Comparison of ENCODE assay signal across 23 cellular contexts in the genomic region with DNA sequence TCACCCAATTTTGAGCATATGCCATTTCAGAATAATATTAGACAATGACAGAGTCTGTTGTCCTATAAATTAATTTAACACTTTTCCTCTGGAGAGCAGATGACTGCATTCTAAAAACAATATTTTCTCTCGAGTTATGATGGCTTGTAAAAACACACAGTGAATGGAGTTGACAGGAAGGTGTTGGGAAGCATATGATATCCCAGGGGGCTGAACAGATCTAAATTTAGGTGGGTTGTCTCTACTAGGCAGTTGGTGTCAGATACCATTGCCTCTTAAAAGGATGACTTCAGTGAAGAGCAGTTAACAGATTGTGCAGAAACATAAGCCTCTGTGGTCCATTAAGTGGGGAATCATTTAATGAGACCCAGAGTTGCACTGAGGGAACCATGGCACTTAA.
"Had no signal": no experiment of that assay in that cellular context is flagged by ENCODE, and none has a peak within 500 bp of the region (broad histone marks: within the 10 kb centered on the region; RNA-seq: fewer than 3 reads in every experiment).

No MANE protein-coding gene starts in this region.

- H3K9me3 ChIP-seq: adrenal gland, ascending aorta, colonic mucosa, right lobe of liver, tibial nerve had no signal

- H3K27me3 ChIP-seq: adrenal gland, ascending aorta, colonic mucosa, dorsolateral prefrontal cortex, right lobe of liver, tibial nerve had no signal

- H3K4me1 Mint-ChIP-seq: activated CD4-positive, alpha-beta T cell treated with anti-CD3 and anti-CD28 coated beads, Interleukin-2, amount 10 ng/mL, durations not matched to agents 24 days and 14 days; activated naive CD8-positive, alpha-beta T cell treated with anti-CD3 and anti-CD28 coated beads for 36 hours; brain had no signal

- H3K27ac ChIP-seq: adrenal gland, ascending aorta, cardiac muscle cell, colonic mucosa, dorsolateral prefrontal cortex, right lobe of liver, tibial nerve had no signal

- H3K4me3 Mint-ChIP-seq: activated CD4-positive, alpha-beta memory T cell treated with anti-CD3 and anti-CD28 coated beads for 36 hours; activated CD4-positive, alpha-beta T cell treated with anti-CD3 and anti-CD28 coated beads, Interleukin-2, amount 10 ng/mL, durations not matched to agents 24 days and 14 days; activated naive CD4-positive, alpha-beta T cell treated with anti-CD3 and anti-CD28 coated beads for 36 hours; activated naive CD8-positive, alpha-beta T cell treated with anti-CD3 and anti-CD28 coated beads for 36 hours; activated T-helper 1 cell treated with anti-CD3 and anti-CD28 coated beads, Interleukin-12 subunit alpha, Interleukin-12 subunit beta, Interleukin-2, Interleukin-4 antibody, amounts not matched to agents 30 ng/mL and 10 ng/mL and 1 ng/mL, durations not matched to agents 14 hours and 24 hours and 36 hours; brain; nephron had no signal

- H3K4me1 ChIP-seq: adrenal gland, ascending aorta, colonic mucosa, right lobe of liver, tibial nerve had no signal

- H3K36me3 ChIP-seq: adrenal gland, ascending aorta, cardiac muscle cell, colonic mucosa, tibial nerve had no signal

- H3K27ac Mint-ChIP-seq: activated CD4-positive, alpha-beta memory T cell treated with anti-CD3 and anti-CD28 coated beads for 36 hours; activated CD4-positive, alpha-beta T cell treated with anti-CD3 and anti-CD28 coated beads, Interleukin-2, amount 10 ng/mL, durations not matched to agents 24 days and 14 days; activated naive CD4-positive, alpha-beta T cell treated with anti-CD3 and anti-CD28 coated beads for 36 hours; activated naive CD8-positive, alpha-beta T cell treated with anti-CD3 and anti-CD28 coated beads for 36 hours; activated T-helper 1 cell treated with anti-CD3 and anti-CD28 coated beads, Interleukin-12 subunit alpha, Interleukin-12 subunit beta, Interleukin-2, Interleukin-4 antibody, amounts not matched to agents 30 ng/mL and 10 ng/mL and 1 ng/mL, durations not matched to agents 14 hours and 24 hours and 36 hours; brain; nephron had no signal

- DNase-seq: activated CD4-positive, alpha-beta memory T cell treated with anti-CD3 and anti-CD28 coated beads for 36 hours; activated CD4-positive, alpha-beta T cell treated with anti-CD3 and anti-CD28 coated beads, Interleukin-2, amount 10 ng/mL, durations not matched to agents 24 days and 14 days; activated CD4-positive, CD25-positive, alpha-beta regulatory T cell treated with anti-CD3 and anti-CD28 coated beads, Interleukin-2, amount 50 U/mL, for 72 hours; activated CD8-positive, alpha-beta memory T cell treated with anti-CD3 and anti-CD28 coated beads, Interleukin-2, amount 50 U/mL, for 4 hours; activated effector memory CD4-positive, alpha-beta T cell treated with anti-CD3 and anti-CD28 coated beads, Interleukin-2, amount 50 U/mL, for 16 hours; activated naive CD4-positive, alpha-beta T cell treated with anti-CD3 and anti-CD28 coated beads for 36 hours; activated naive CD8-positive, alpha-beta T cell treated with anti-CD3 and anti-CD28 coated beads for 36 hours; activated T-cell treated with anti-CD3 and anti-CD28 coated beads, Interleukin-2, amount 50 U/mL, for 1 hour; adrenal gland; cerebellar nuclear complex; colonic mucosa; dorsolateral prefrontal cortex; effector memory CD4-positive, alpha-beta T cell; mammary epithelial cell; right lobe of liver; stimulated activated CD4-positive, alpha-beta T cell treated with anti-CD3 and anti-CD28 coated beads, Interleukin-2, amount 100 ng/mL, for 48 hours; stimulated activated naive CD4-positive, alpha-beta T cell treated with Interleukin-2 at 50 U/mL for 16 hours had no signal

- ATAC-seq: right lobe of liver had no signal

- H3K9me3 Mint-ChIP-seq: activated CD4-positive, alpha-beta memory T cell treated with anti-CD3 and anti-CD28 coated beads for 36 hours; activated CD4-positive, alpha-beta T cell treated with anti-CD3 and anti-CD28 coated beads, Interleukin-2, amount 10 ng/mL, durations not matched to agents 24 days and 14 days; activated naive CD4-positive, alpha-beta T cell treated with anti-CD3 and anti-CD28 coated beads for 36 hours; activated naive CD8-positive, alpha-beta T cell treated with anti-CD3 and anti-CD28 coated beads for 36 hours; activated T-helper 1 cell treated with anti-CD3 and anti-CD28 coated beads, Interleukin-12 subunit alpha, Interleukin-12 subunit beta, Interleukin-2, Interleukin-4 antibody, amounts not matched to agents 30 ng/mL and 10 ng/mL and 1 ng/mL, durations not matched to agents 14 hours and 24 hours and 36 hours; brain; nephron had no signal

- H3K4me3 ChIP-seq: adrenal gland, ascending aorta, cardiac muscle cell, colonic mucosa, dorsolateral prefrontal cortex, right lobe of liver, tibial nerve had no signal

- H3K36me3 Mint-ChIP-seq: activated CD4-positive, alpha-beta memory T cell treated with anti-CD3 and anti-CD28 coated beads for 36 hours; activated naive CD8-positive, alpha-beta T cell treated with anti-CD3 and anti-CD28 coated beads for 36 hours; brain had no signal
